ENCODE assay signal across 1 cellular context in genomic region chr12:118059645-118060275, GRCh38.
TF ChIP-seq lines count a peak whose summit lies in the region.

No MANE protein-coding gene starts in this region.

TF ChIP-seq in HEK293, 187 proteins besides CTCF, POLR2A, EP300 and RAD21 (continued from another document and continues in another):
- TF ChIP-seq ELK4 (IDR thresholded peaks at IDR 0.05; ENCODE audit: borderline replicate concordance, low read depth, low read length), result no peak
- TF ChIP-seq KLF17 (tag by site-specific recombination; IDR thresholded peaks at IDR 0.05), result 0 out of 2 replicates have a peak, but pooled peaks have one; percentile 51
- no peak for TF ChIP-seq IKZF3 (tag by site-specific recombination; IDR thresholded peaks at IDR 0.05)
- peak; percentile 84 for TF ChIP-seq GFI1B (tag by site-specific recombination; IDR thresholded peaks at IDR 0.05)
- TF ChIP-seq ZNF555 (tag by site-specific recombination; conservative IDR thresholded peaks at IDR 0.05), result no peak
- TF ChIP-seq ZNF335 (tag by site-specific recombination; conservative IDR thresholded peaks at IDR 0.05), result no peak
- TF ChIP-seq ZNF791 (tag by site-specific recombination; IDR thresholded peaks at IDR 0.05), result no peak
- no peak for TF ChIP-seq ZNF292 (tag by site-specific recombination; IDR thresholded peaks at IDR 0.05; ENCODE audit: borderline replicate concordance, low read depth)
- TF ChIP-seq TCF7L2 (IDR thresholded peaks at IDR 0.05; ENCODE audit: borderline replicate concordance, low read depth, low read length), result no peak
- 0 out of 2 replicates have a peak, but pooled peaks have one; percentile 7 for TF ChIP-seq ZEB2 (tag by site-specific recombination; IDR thresholded peaks at IDR 0.05)
- no peak for TF ChIP-seq BCL11A (tag by site-specific recombination; IDR thresholded peaks at IDR 0.05; ENCODE audit: low read depth)
- no peak for TF ChIP-seq ZNF518A (tag by site-specific recombination; conservative IDR thresholded peaks at IDR 0.05; ENCODE audit: low read depth)
- TF ChIP-seq ZFHX2 (tag by site-specific recombination; conservative IDR thresholded peaks at IDR 0.05), result 0 out of 2 replicates have a peak, but pooled peaks have one; percentile 9
- TF ChIP-seq ZNF18 (tag by site-specific recombination; IDR thresholded peaks at IDR 0.05), result peak; percentile 34; the same call in 1 of the 2 replicates
- TF ChIP-seq ZNF280D (tag by site-specific recombination; IDR thresholded peaks at IDR 0.05), result no peak
- TF ChIP-seq ZNF362 (tag by site-specific recombination; IDR thresholded peaks at IDR 0.05), result no peak
- no peak for TF ChIP-seq SETDB1 (IDR thresholded peaks at IDR 0.05; ENCODE audit: insufficient read length, low read length)
- no peak for TF ChIP-seq ZSCAN23 (tag by site-specific recombination; IDR thresholded peaks at IDR 0.05)
- peak; percentile 93 for TF ChIP-seq ZFP69B (tag by site-specific recombination; IDR thresholded peaks at IDR 0.05)
- TF ChIP-seq ZNF701 (tag by site-specific recombination; IDR thresholded peaks at IDR 0.05), result no peak
- no peak for TF ChIP-seq ZNF488 (tag by site-specific recombination; IDR thresholded peaks at IDR 0.05)
- TF ChIP-seq ZBTB6 (tag by site-specific recombination; IDR thresholded peaks at IDR 0.05), result no peak
- TF ChIP-seq GLIS2 (tag by site-specific recombination; IDR thresholded peaks at IDR 0.05), result no peak
- TF ChIP-seq WT1 (tag by site-specific recombination; IDR thresholded peaks at IDR 0.05), result 0 out of 2 replicates have a peak, but pooled peaks have one; percentile 29
- TF ChIP-seq ZNF148 (tag by site-specific recombination; IDR thresholded peaks at IDR 0.05; ENCODE audit: borderline replicate concordance), result no peak
- TF ChIP-seq ZNF223 (tag by site-specific recombination; IDR thresholded peaks at IDR 0.05), result no peak
- TF ChIP-seq ZNF830 (tag by site-specific recombination; IDR thresholded peaks at IDR 0.05; ENCODE audit: low read depth), result no peak
- TF ChIP-seq ZNF704 (tag by site-specific recombination; IDR thresholded peaks at IDR 0.05), result no peak
- TF ChIP-seq OSR2 (tag by site-specific recombination; IDR thresholded peaks at IDR 0.05), result peak; percentile 67
- no peak for TF ChIP-seq ZNF473 (tag by site-specific recombination; IDR thresholded peaks at IDR 0.05)
- TF ChIP-seq REPIN1 (tag by site-specific recombination; IDR thresholded peaks at IDR 0.05; ENCODE audit: low read depth), result no peak
- TF ChIP-seq HIC1 (tag by site-specific recombination; IDR thresholded peaks at IDR 0.05), result no peak
